In genomic region chr19:4123615-4124568, GRCh38 we compare ENCODE assay signal across 8 cellular contexts.
DNase-seq lines count a peak whose midpoint lies in the region; ATAC-seq and TF ChIP-seq lines count a peak whose summit lies in the region.

Gene MAP2K2 (minus strand): TSS chr19:4124122. CDS start chr19:4123875, 247 bp downstream.

- ATAC-seq in GM19023 (IDR thresholded peaks at IDR 0.05; ENCODE audit: unreplicated experiment) = peak; percentile 83
- ATAC-seq in HG03354 (IDR thresholded peaks at IDR 0.05; ENCODE audit: poor library complexity, severe bottlenecking, unreplicated experiment) = peak; percentile 92

- DNase-seq in AG08395 (ENCODE audit: low spot score) (peak; percentile 99), NCI-H510A treated with DMSO at 0.1 percent for 48 hours (lab: John Stamatoyannopoulos, UW) (peak; percentile 96), choroid plexus epithelial cell (ENCODE audit: low read depth) (peak; percentile 91), kidney tubule cell (ENCODE audit: low spot score) (peak; percentile 93)
- peak; percentile 96 to 97 for DNase-seq in activated CD4-positive, alpha-beta T cell treated with anti-CD3 and anti-CD28 coated beads for 4 hours
- DNase-seq in stimulated activated CD4-positive, alpha-beta T cell treated with anti-CD3 and anti-CD28 coated beads, Interleukin-1b, Interleukin-23, amount 100 ng/mL, for 1 hour (ENCODE audit: low read depth in 2 of 2) = peak; percentile 94 to 99

- peak within 1 kb of the TSS; percentile 90 for H3K4me3 ChIP-seq in choroid plexus epithelial cell (ENCODE audit: low read depth, low read length)

- no peak for TF ChIP-seq CTCF in choroid plexus epithelial cell (conservative IDR thresholded peaks at IDR 0.05; ENCODE audit: low read depth, low read length)

Comparison
In these comparisons a context has a peak if more than half of its experiments do, and no peak if none do; other contexts are left out.
1. Peak in every context shown above with its lines: DNase-seq, ATAC-seq and H3K4me3 ChIP-seq.